In the genomic region with DNA sequence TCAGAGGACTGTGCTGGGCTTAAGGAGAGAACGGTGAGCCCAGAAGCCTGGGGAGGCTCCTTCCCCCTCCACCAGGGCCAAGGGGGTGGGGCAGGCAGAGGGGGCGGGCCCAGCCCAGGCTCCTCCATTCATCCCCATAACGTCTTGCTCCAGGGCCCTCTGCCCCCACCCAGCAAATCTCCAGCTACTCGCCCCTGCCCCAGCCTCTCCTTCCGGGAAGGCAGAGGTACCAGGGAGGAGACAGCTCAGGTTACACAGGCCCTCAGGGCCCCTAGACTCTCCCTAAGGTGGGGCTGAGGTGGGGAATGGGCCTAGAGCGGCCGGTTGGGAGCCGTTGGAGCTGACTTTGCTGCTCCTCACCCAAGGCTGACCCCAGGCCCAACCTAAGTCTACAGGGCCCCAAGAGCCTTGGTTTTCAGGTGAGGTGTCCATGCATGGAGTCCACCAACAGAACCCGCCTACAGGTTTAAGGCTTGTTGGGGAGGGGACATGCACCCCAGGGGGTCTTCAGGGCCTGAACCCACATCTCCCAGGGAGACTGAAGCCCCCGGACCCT, we compare ENCODE assay signal across 8 cellular contexts. TPM values are rescaled to one million over a fixed set of nuclear protein-coding genes. Genes with fewer than 3 reads are reported as not detected.
DNase-seq lines count a peak whose midpoint lies in the region; ATAC-seq and TF ChIP-seq lines count a peak whose summit lies in the region.

No MANE protein-coding gene starts in this region.

- H3K9me3 ChIP-seq in OCI-LY7 (ENCODE audit: low read length) = no peaks in the 10 kb centered on the region
- no peaks in the 10 kb centered on the region for H3K9me3 ChIP-seq in esophagus (ENCODE audit: control insufficient read depth in 2 of 2, insufficient read depth in 1 of 2, low read depth in 1 of 2, low read length in 1 of 2)
- H3K9me3 ChIP-seq in neuronal stem cell (replicated peaks in 1 of 2; ENCODE audit: control insufficient read depth in 2 of 2, insufficient read depth in 1 of 2, low read depth in 1 of 2, low read length in 2 of 2) = no peaks in the 10 kb centered on the region

- POLR2A ChIA-PET in OCI-LY7 (lab: Charles Lee) = interaction anchor here (0.6 to 0.9 kb wide), 3 partner anchors 9 to 65 kb away, joined by 3 read pairs; no protein-coding TSS in a partner anchor

- no peaks in the 10 kb centered on the region for H3K79me2 ChIP-seq in OCI-LY7 (ENCODE audit: insufficient read depth, low read depth, low read length)

- WGBS in esophagus, 2 donors = 18 to 23% methylated on average over 8 to 10 of the region's 10 CpGs
- no CpG with 5 or more reads among the region's 10 CpGs for WGBS in neuronal stem cell (ENCODE audit: extremely low coverage in 2 of 2, insufficient read length in 2 of 2, insufficient replicate concordance in 1 of 2), 2 donors

- H2BK12ac ChIP-seq in neuronal stem cell (ENCODE audit: low read length) = no peak overlapping the region

- peak; percentile 59 for DNase-seq in Daoy (ENCODE audit: low read depth)
- peak; percentile 53 for DNase-seq in OCI-LY7 (ENCODE audit: low spot score)
- no peak for DNase-seq in neuronal stem cell (ENCODE audit: low spot score)
- DNase-seq in effector CD8-positive, alpha-beta T cell (lab: John Stamatoyannopoulos, UW) = no peak
- DNase-seq in hippocampal formation (lab: John Stamatoyannopoulos, UW) = no peak

- peak overlapping the region; percentile 92 for H3K18ac ChIP-seq in neuronal stem cell (ENCODE audit: low read length)

- H3K36me3 ChIP-seq in OCI-LY7 (ENCODE audit: insufficient read depth, low read length) (no peaks in the 10 kb centered on the region), esophagus (ENCODE audit: control insufficient read depth in 2 of 2, insufficient read depth in 2 of 2, low read length in 1 of 2) (peaks cover 0 to 10% of the 10 kb centered on the region in 2 donors), neuronal stem cell (replicated peaks in 1 of 2; ENCODE audit: control insufficient read depth in 2 of 2, insufficient read depth in 2 of 2, low read length in 2 of 2) (peaks cover 4 to 9% of the 10 kb centered on the region in 2 donors)

- peak overlapping the region; percentile 80 for H3K23ac ChIP-seq in neuronal stem cell (ENCODE audit: low read depth, low read length, poor library complexity)

- intact Hi-C loops in OCI-LY7 (cut with micrococcal nuclease; ENCODE audit: unreplicated experiment) = loop anchor here (5.0 kb wide), 1 partner anchor 44 kb away; no protein-coding TSS in a partner anchor

- H3K4me3 ChIP-seq in OCI-LY7 (ENCODE audit: low read depth, low read length, poor library complexity, severe bottlenecking) (peak overlapping the region; percentile 92), esophagus (ENCODE audit: low read depth in 1 of 2, low read length in 2 of 2) (peak overlapping the region; percentile 61 to 72), neuronal stem cell (ENCODE audit: low read length in 2 of 2) (peak overlapping the region; percentile 66 to 91)

- CTCF ChIA-PET in OCI-LY7 (lab: Charles Lee; ENCODE audit: unreplicated experiment) = no interaction called here

- no peak overlapping the region for H4K91ac ChIP-seq in neuronal stem cell (ENCODE audit: low read depth, low read length, poor library complexity)

- no peak overlapping the region for H2AFZ ChIP-seq in OCI-LY7 (ENCODE audit: low read length)
- no peak overlapping the region for H2AFZ ChIP-seq in neuronal stem cell (ENCODE audit: low read length)

- H2BK120ac ChIP-seq in neuronal stem cell (ENCODE audit: low read depth, low read length) = peak overlapping the region; percentile 16

- no peaks in the 10 kb centered on the region for H3K9me2 ChIP-seq in OCI-LY7 (ENCODE audit: insufficient read depth, low read length)

- H3K9ac ChIP-seq in neuronal stem cell (ENCODE audit: low read depth, low read length, poor library complexity) = peak overlapping the region; percentile 30

- H3K4me1 ChIP-seq in OCI-LY7 (ENCODE audit: insufficient read depth, low read length, poor library complexity, severe bottlenecking) (peaks cover 54% of the 10 kb centered on the region), esophagus (ENCODE audit: control insufficient read depth in 2 of 2, insufficient read depth in 2 of 2, low read length in 1 of 2) (peaks cover 35 to 71% of the 10 kb centered on the region in 2 donors), neuronal stem cell (ENCODE audit: control insufficient read depth in 2 of 2, insufficient read depth in 1 of 2, low read depth in 1 of 2, low read length in 2 of 2) (peaks cover 53 to 78% of the 10 kb centered on the region in 2 donors)

- no peaks in the 10 kb centered on the region for H3K27me3 ChIP-seq in esophagus (ENCODE audit: control insufficient read depth in 1 of 2, insufficient read depth in 2 of 2, low read length in 2 of 2)
- H3K27me3 ChIP-seq in neuronal stem cell (ENCODE audit: control insufficient read depth in 3 of 3, insufficient read depth in 3 of 3, low read depth in 1 of 3, low read length in 3 of 3) = no peaks in the 10 kb centered on the region

- peak overlapping the region; percentile 98 for H2AK5ac ChIP-seq in neuronal stem cell (ENCODE audit: low read depth, low read length)

- no peaks in the 10 kb centered on the region for H4K20me1 ChIP-seq in OCI-LY7 (ENCODE audit: insufficient read depth, low read length)

- no peak for TF ChIP-seq CTCF in OCI-LY7 (conservative IDR thresholded peaks at IDR 0.05; ENCODE audit: low read length)

- no peak overlapping the region for H4K8ac ChIP-seq in neuronal stem cell (ENCODE audit: low read depth, low read length)

- ATAC-seq in GM19035 (IDR thresholded peaks at IDR 0.05; ENCODE audit: unreplicated experiment) (no peak), HG03025 (IDR thresholded peaks at IDR 0.05; ENCODE audit: low FRiP score, unreplicated experiment) (no peak)

- H3K14ac ChIP-seq in neuronal stem cell (ENCODE audit: low read length) = peak overlapping the region; percentile 63

- H3K4ac ChIP-seq in neuronal stem cell (ENCODE audit: low read length) = no peak overlapping the region

- peak overlapping the region; percentile 95 for H2BK5ac ChIP-seq in neuronal stem cell (ENCODE audit: low read length)

- BruUV-seq in OCI-LY7 (replicated peaks; lab: Mats Ljungman, UMichigan) = no TSS peak

- H2BK15ac ChIP-seq in neuronal stem cell (ENCODE audit: low read length) = peak overlapping the region; percentile 97

- H3K4me2 ChIP-seq in OCI-LY7 (ENCODE audit: low read length) = peak overlapping the region; percentile 86
- peak overlapping the region; percentile 97 for H3K4me2 ChIP-seq in neuronal stem cell (ENCODE audit: insufficient read depth, low read length, poor library complexity, severe bottlenecking)

- H3K79me1 ChIP-seq in neuronal stem cell (ENCODE audit: low read depth, low read length) = peaks cover 24% of the 10 kb centered on the region

- H3K27ac ChIP-seq in OCI-LY7 (ENCODE audit: low read depth, low read length, poor library complexity, severe bottlenecking) (peak overlapping the region; percentile 56), esophagus (ENCODE audit: low read depth in 2 of 2, low read length in 1 of 2) (peak overlapping the region; percentile 78 to 91), neuronal stem cell (replicated peaks; ENCODE audit: low read length) (peak overlapping the region; percentile 52)

RNA-seq across cellular contexts. Expression of a gene that starts 1.2 kb away (rescaled TPM):
- 3.1 and 9.6 TPM in 2 replicates for total RNA-seq in Daoy (2014; rRNA removed; shearing (Covaris generic))
- total RNA-seq in OCI-LY7 (2014; rRNA removed; shearing (Covaris generic)) = 53.3 and 59.3 TPM in 2 replicates
- 144 and 162 TPM in 2 replicates for total RNA-seq in OCI-LY7 (2022)
- 100 to 1,000 TPM in 1 of 2 donors, 10 to 100 TPM in 1; 79.9 to 329 TPM for polyA plus RNA-seq in esophagus
- 59.5 TPM for polyA plus RNA-seq in neuronal stem cell (2013, experiment 1 of 2)
- 57.4 TPM for polyA plus RNA-seq in neuronal stem cell (2013, experiment 2 of 2)

RNA-seq across cellular contexts. Expression of a gene that starts 21.0 kb away (rescaled TPM):
- 1,690 and 2,894 TPM in 2 replicates for total RNA-seq in Daoy (2014; rRNA removed; shearing (Covaris generic))
- 2,092 and 3,376 TPM in 2 replicates for total RNA-seq in OCI-LY7 (2014; rRNA removed; shearing (Covaris generic))
- 2,373 and 2,571 TPM in 2 replicates for total RNA-seq in OCI-LY7 (2022)
- polyA plus RNA-seq in esophagus = 1,000 to 10,000 TPM; 4,370 to 5,155 TPM
- polyA plus RNA-seq in neuronal stem cell (2013, experiment 1 of 2) = 3,158 TPM
- 3,117 TPM for polyA plus RNA-seq in neuronal stem cell (2013, experiment 2 of 2)

RNA-seq across cellular contexts. Expression of a gene that starts 41.2 kb away (rescaled TPM):
- 2.0 and 3.8 TPM in 2 replicates for total RNA-seq in Daoy (2014; rRNA removed; shearing (Covaris generic))
- 11.1 and 14.8 TPM in 2 replicates for total RNA-seq in OCI-LY7 (2014; rRNA removed; shearing (Covaris generic))
- 22.5 and 23.3 TPM in 2 replicates for total RNA-seq in OCI-LY7 (2022)
- polyA plus RNA-seq in esophagus = 1 to 10 TPM; 1.6 to 2.4 TPM
- polyA plus RNA-seq in neuronal stem cell (2013, experiment 1 of 2) = 15.0 TPM
- 14.9 TPM for polyA plus RNA-seq in neuronal stem cell (2013, experiment 2 of 2)

Comparison
In these comparisons a context has a peak if more than half of its experiments do, and no peak if none do; other contexts are left out.
1. DNase-seq: peak in Daoy (single experiment) and OCI-LY7 (single experiment); none in neuronal stem cell (single experiment), effector CD8-positive, alpha-beta T cell (single experiment) and hippocampal formation (0 of 2).
2. Peak in every context shown above with its lines, with median percentiles within 50 percentile points of each other: H3K27ac ChIP-seq and H3K4me3 ChIP-seq.